Comparison of ENCODE assay signal across 24 cellular contexts in genomic region chr16:2064368-2064945, GRCh38. TPM values are rescaled to one million over a fixed set of nuclear protein-coding genes. Genes with fewer than 3 reads are reported as not detected.
"Had no signal": no experiment of that assay in that cellular context is flagged by ENCODE, and none has a peak within 500 bp of the region (broad histone marks: within the 10 kb centered on the region; RNA-seq: fewer than 3 reads in every experiment).

No MANE protein-coding gene starts in this region.

- H3K9me3 ChIP-seq: left lung, ovary, right atrium auricular region, spleen, suprapubic skin, thoracic aorta, tibial artery, upper lobe of right lung had no signal

- H3K27me3 ChIP-seq: left lung, neural progenitor cell, ovary, right atrium auricular region, spleen, suprapubic skin, tibial artery, upper lobe of right lung had no signal

- H3K4me3 ChIP-seq: left lung, lung, neural progenitor cell, ovary, right atrium auricular region, skin epidermis, spleen, suprapubic skin, thoracic aorta, tibial artery, upper lobe of right lung had no signal

- H3K4me1 ChIP-seq: left lung, neural progenitor cell, right atrium auricular region, spleen, suprapubic skin, tibial artery, upper lobe of right lung had no signal

- H3K9ac ChIP-seq: neural progenitor cell had no signal

- H2AFZ ChIP-seq: neural progenitor cell had no signal

- ATAC-seq: left cardiac atrium, left lung, sciatic nerve, upper lobe of right lung had no signal

- DNase-seq: hippocampal formation; kidney glomerular epithelial cell; left cardiac atrium; left lung; mesendoderm; naive B cell; nephron progenitor cell; ovary; spleen; stimulated activated naive CD4-positive, alpha-beta T cell; tibial artery; trophoblast cell; upper lobe of right lung had no signal

- H3K4me2 ChIP-seq: neural progenitor cell had no signal

- H3K27ac ChIP-seq: left lung, neural progenitor cell, ovary, right atrium auricular region, skin epidermis, spleen, suprapubic skin, thoracic aorta, tibial artery, upper lobe of right lung had no signal

- FAIRE-seq: keratinocyte, urothelium cell line had no signal

- H3K36me3 ChIP-seq: neural progenitor cell, ovary had no signal

RNA-seq across cellular contexts. Expression of gene NPW, which starts 44.9 kb away (rescaled TPM):
- total RNA-seq: mononuclear cell, right atrium auricular region, subcutaneous adipose tissue, thoracic aorta, upper lobe of right lung had no signal
- polyA plus RNA-seq: keratinocyte had no signal
